21 cellular contexts compared by ENCODE assay signal in genomic region chr17:76805319-76805718, GRCh38.
DNase-seq lines count a peak whose midpoint lies in the region; ATAC-seq, FAIRE-seq and TF ChIP-seq lines count a peak whose summit lies in the region.
"Had no signal": no experiment of that assay in that cellular context is flagged by ENCODE, and none has a peak within 500 bp of the region (broad histone marks: within the 10 kb centered on the region; RNA-seq: fewer than 3 reads in every experiment).

No MANE protein-coding gene starts in this region.

- FAIRE-seq in A549 (lab: Jason Lieb, UNC) = no peak
- FAIRE-seq: pancreas, TTC549 had no signal

- H3K4me3 Mint-ChIP-seq in activated T-helper 1 cell treated with anti-CD3 and anti-CD28 coated beads, Interleukin-12 subunit alpha, Interleukin-12 subunit beta, Interleukin-2, Interleukin-4 antibody, amounts not matched to agents 30 ng/mL and 10 ng/mL and 1 ng/mL, durations not matched to agents 14 hours and 24 hours and 36 hours = no peak overlapping the region
- H3K4me3 Mint-ChIP-seq: CD8-positive, alpha-beta T cell; IgD-negative memory B cell had no signal

- H3K9ac ChIP-seq in fibroblast of lung (ENCODE audit: insufficient read depth, low read length) = no peak overlapping the region

- no peak for TF ChIP-seq POLR2A in A549 (IDR thresholded peaks at IDR 0.05; ENCODE audit: low read length)

- H3K27me3 ChIP-seq in RWPE2 (ENCODE audit: insufficient read depth, poor library complexity, severe bottlenecking) = no peaks in the 10 kb centered on the region
- no peaks in the 10 kb centered on the region for H3K27me3 ChIP-seq in fibroblast of lung (ENCODE audit: control insufficient read depth, insufficient read depth, low read length)
- H3K27me3 ChIP-seq: pancreas, Peyer's patch, upper lobe of right lung had no signal

- no peaks in the 10 kb centered on the region for H3K36me3 ChIP-seq in RWPE2 (ENCODE audit: low read depth)
- no peaks in the 10 kb centered on the region for H3K36me3 ChIP-seq in fibroblast of lung (ENCODE audit: control insufficient read depth, insufficient read depth, low read length)
- H3K36me3 ChIP-seq: pancreas, Peyer's patch, upper lobe of right lung had no signal

- ATAC-seq in A549 = peak in 1 of 2 experiments; percentile 42; a peak in 1 of 6 replicates
- 0 out of 3 replicates have a peak, but pooled peaks have one; percentile 25 for ATAC-seq in RWPE2 (ENCODE audit: low read depth)
- ATAC-seq in GM19397 (IDR thresholded peaks at IDR 0.05; ENCODE audit: unreplicated experiment) = no peak
- ATAC-seq: CD8-positive, alpha-beta T cell; pancreas; upper lobe of right lung had no signal

- H3K4me2 ChIP-seq in A549 = peak overlapping the region; percentile 27; the same call in 1 of the 3 replicates
- H3K4me2 ChIP-seq in fibroblast of lung (ENCODE audit: extremely low read depth, insufficient read depth, low read length) = no peak overlapping the region

- no peak for TF ChIP-seq EP300 in A549 (IDR thresholded peaks at IDR 0.05)

- H3K27ac ChIP-seq in A549 (peak overlapping the region in 1 of 2 experiments; percentile 33; a peak in 1 of 6 replicates), RWPE2 (ENCODE audit: poor library complexity, severe bottlenecking) (no peak overlapping the region), fibroblast of lung (ENCODE audit: insufficient read depth, low read length) (no peak overlapping the region)
- H3K27ac ChIP-seq: pancreas, Peyer's patch, upper lobe of right lung had no signal

- no peak overlapping the region for H3K27ac Mint-ChIP-seq in activated T-helper 1 cell treated with anti-CD3 and anti-CD28 coated beads, Interleukin-12 subunit alpha, Interleukin-12 subunit beta, Interleukin-2, Interleukin-4 antibody, amounts not matched to agents 30 ng/mL and 10 ng/mL and 1 ng/mL, durations not matched to agents 14 hours and 24 hours and 36 hours
- H3K27ac Mint-ChIP-seq: CD8-positive, alpha-beta T cell had no signal

- H3K9me3 ChIP-seq in A549 (0 out of 3 replicates have a peak, but pooled peaks cover 3% of the 10 kb centered on the region), RWPE2 (ENCODE audit: severe bottlenecking) (no peaks in the 10 kb centered on the region), fibroblast of lung (ENCODE audit: control insufficient read depth, insufficient read depth, low read depth, low read length) (no peaks in the 10 kb centered on the region)
- H3K9me3 ChIP-seq: pancreas, Peyer's patch, upper lobe of right lung had no signal

- DNase-seq in A549 (ENCODE audit: low read depth in 1 of 2, low spot score in 1 of 2) (peak in 1 of 2 experiments; percentile 47), GM04504 (ENCODE audit: low read depth) (peak; percentile 32), RWPE2 (ENCODE audit: low spot score) (no peak), fibroblast of lung (ENCODE audit: low read depth in 2 of 2) (peak; percentile 39 to 63), middle frontal gyrus (ENCODE audit: extremely low spot score, low spot score) (no peak), HuH-7 (ENCODE audit: low spot score) (no peak)
- DNase-seq in activated T-helper 1 cell treated with anti-CD3 and anti-CD28 coated beads, Interleukin-12 subunit alpha, Interleukin-12 subunit beta, Interleukin-2, Interleukin-4 antibody, amounts not matched to agents 30 ng/mL and 10 ng/mL and 1 ng/mL, durations not matched to agents 14 hours and 24 hours and 36 hours (ENCODE audit: low spot score) = no peak
- DNase-seq: activated CD4-positive, alpha-beta T cell treated with anti-CD3 and anti-CD28 coated beads for 48 hours; activated CD8-positive, alpha-beta memory T cell treated with anti-CD3 and anti-CD28 coated beads, Interleukin-2, amount 50 U/mL, for 48 hours; CD8-positive, alpha-beta T cell; DMS79 treated with DMSO at 0.1 percent for 48 hours; H7; NCI-H1105 treated with DMSO at 0.1 percent for 48 hours; NCI-H774; pancreas; Peyer's patch; stimulated activated CD4-positive, alpha-beta T cell treated with anti-CD3 and anti-CD28 coated beads, Interleukin-2, amount 100 ng/mL, for 24 hours; upper lobe of right lung had no signal

- no peaks in the 10 kb centered on the region for H3K36me3 Mint-ChIP-seq in activated T-helper 1 cell treated with anti-CD3 and anti-CD28 coated beads, Interleukin-12 subunit alpha, Interleukin-12 subunit beta, Interleukin-2, Interleukin-4 antibody, amounts not matched to agents 30 ng/mL and 10 ng/mL and 1 ng/mL, durations not matched to agents 14 hours and 24 hours and 36 hours (ENCODE audit: low read depth)
- H3K36me3 Mint-ChIP-seq: CD8-positive, alpha-beta T cell had no signal

- intact Hi-C loops in activated T-helper 1 cell treated with anti-CD3 and anti-CD28 coated beads, Interleukin-12 subunit alpha, Interleukin-12 subunit beta, Interleukin-2, Interleukin-4 antibody, amounts not matched to agents 30 ng/mL and 10 ng/mL and 1 ng/mL, durations not matched to agents 14 hours and 24 hours and 36 hours (cut with micrococcal nuclease) = no loop called here

- POLR2A ChIA-PET in A549 (lab: Yijun Ruan, JAX) = interaction anchor here (1.0 kb wide), 1 partner anchor 11 kb away, joined by 4 read pairs; no protein-coding TSS in a partner anchor

- H3K4me1 ChIP-seq in A549 (peaks cover 8% of the 10 kb centered on the region; the same call in 2 of the 3 replicates), RWPE2 (ENCODE audit: insufficient read depth, poor library complexity, severe bottlenecking) (no peaks in the 10 kb centered on the region), fibroblast of lung (ENCODE audit: control insufficient read depth, extremely low read depth, insufficient read depth, low read length) (no peaks in the 10 kb centered on the region)
- H3K4me1 ChIP-seq: pancreas, Peyer's patch, upper lobe of right lung had no signal

- TF ChIP-seq RAD21 in A549 (conservative IDR thresholded peaks at IDR 0.05 in 1 of 2, IDR thresholded peaks at IDR 0.05 in 1 of 2) = no peak

- CTCF ChIA-PET in A549 (lab: Yijun Ruan, JAX) = interaction anchor here (0.8 to 3.6 kb wide), 10 partner anchors 9 to 263 kb away, joined by 3 to 21 read pairs (median 4); partner anchors contain the start of gene MGAT5B

- H3K27me3 Mint-ChIP-seq in activated T-helper 1 cell treated with anti-CD3 and anti-CD28 coated beads, Interleukin-12 subunit alpha, Interleukin-12 subunit beta, Interleukin-2, Interleukin-4 antibody, amounts not matched to agents 30 ng/mL and 10 ng/mL and 1 ng/mL, durations not matched to agents 14 hours and 24 hours and 36 hours (ENCODE audit: insufficient read depth) = no peaks in the 10 kb centered on the region
- H3K27me3 Mint-ChIP-seq: IgD-negative memory B cell had no signal

- H3K4me3 ChIP-seq in A549 (no peak overlapping the region), RWPE2 (ENCODE audit: severe bottlenecking) (no peak overlapping the region), fibroblast of lung (replicated peaks in 1 of 4; ENCODE audit: control extremely low read depth in 1 of 4, insufficient read depth in 1 of 4, low read depth in 3 of 4, low read length in 4 of 4) (no peak overlapping the region)
- H3K4me3 ChIP-seq: pancreas, Peyer's patch, upper lobe of right lung had no signal

- no peaks in the 10 kb centered on the region for H3K9me3 Mint-ChIP-seq in activated T-helper 1 cell treated with anti-CD3 and anti-CD28 coated beads, Interleukin-12 subunit alpha, Interleukin-12 subunit beta, Interleukin-2, Interleukin-4 antibody, amounts not matched to agents 30 ng/mL and 10 ng/mL and 1 ng/mL, durations not matched to agents 14 hours and 24 hours and 36 hours
- H3K9me3 Mint-ChIP-seq: CD8-positive, alpha-beta T cell; IgD-negative memory B cell had no signal

- no peak for TF ChIP-seq CTCF in A549 (IDR thresholded peaks at IDR 0.05)
- no peak for TF ChIP-seq CTCF in RWPE2 (IDR thresholded peaks at IDR 0.05; ENCODE audit: poor library complexity, severe bottlenecking)
- no peak for TF ChIP-seq CTCF in fibroblast of lung (conservative IDR thresholded peaks at IDR 0.05 in 1 of 2, IDR thresholded peaks at IDR 0.05 in 1 of 2; ENCODE audit: low read depth in 1 of 2, low read length in 2 of 2)

- no peaks in the 10 kb centered on the region for H4K20me1 ChIP-seq in fibroblast of lung (ENCODE audit: control insufficient read depth, extremely low read depth, insufficient read depth, low read length)

- WGBS in A549 (ENCODE audit: missing lambda C conversion rate) = 60% methylated on average over 9 of the region's 9 CpGs

- H3K79me2 ChIP-seq in fibroblast of lung (ENCODE audit: control insufficient read depth, insufficient read depth, low read length) = no peaks in the 10 kb centered on the region

- no peak overlapping the region for H2AFZ ChIP-seq in fibroblast of lung (ENCODE audit: low read length)

- H3K4me1 Mint-ChIP-seq in activated T-helper 1 cell treated with anti-CD3 and anti-CD28 coated beads, Interleukin-12 subunit alpha, Interleukin-12 subunit beta, Interleukin-2, Interleukin-4 antibody, amounts not matched to agents 30 ng/mL and 10 ng/mL and 1 ng/mL, durations not matched to agents 14 hours and 24 hours and 36 hours (ENCODE audit: low read depth) = no peaks in the 10 kb centered on the region
- H3K4me1 Mint-ChIP-seq: IgD-negative memory B cell had no signal

TF ChIP-seq in A549, 52 proteins besides CTCF, POLR2A, EP300 and RAD21 (continues in another document):
- TF ChIP-seq SREBF2 (IDR thresholded peaks at IDR 0.05) (no peak), MAFK (IDR thresholded peaks at IDR 0.05; ENCODE audit: partially characterized antibody) (no peak), MAZ (IDR thresholded peaks at IDR 0.05; ENCODE audit: borderline replicate concordance, low read depth, low read length) (no peak), SMC3 (IDR thresholded peaks at IDR 0.05) (no peak), CEBPB (IDR thresholded peaks at IDR 0.05) (no peak), FOSL2 (IDR thresholded peaks at IDR 0.05) (no peak), FOSL2 (CRISPR knock-in tag; IDR thresholded peaks at IDR 0.05) (no peak), GATA3 (IDR thresholded peaks at IDR 0.05; ENCODE audit: borderline replicate concordance) (no peak), HOXA7 (CRISPR knock-in tag; IDR thresholded peaks at IDR 0.05) (no peak), MYC (IDR thresholded peaks at IDR 0.05; ENCODE audit: borderline replicate concordance, low read length) (no peak), HEYL (CRISPR knock-in tag; IDR thresholded peaks at IDR 0.05) (no peak), ZC3H11A (IDR thresholded peaks at IDR 0.05) (no peak), BCL3 (IDR thresholded peaks at IDR 0.05) (no peak), JUNB (IDR thresholded peaks at IDR 0.05) (no peak), TP53 (CRISPR knock-in tag; IDR thresholded peaks at IDR 0.05) (no peak)

Comparison
In these comparisons a context has a peak if more than half of its experiments do, and no peak if none do; other contexts are left out.
1. DNase-seq: peak in GM04504 (single experiment) and fibroblast of lung (2 of 2); none in RWPE2 (single experiment), activated T-helper 1 cell treated with anti-CD3 and anti-CD28 coated beads, Interleukin-12 subunit alpha, Interleukin-12 subunit beta, Interleukin-2, Interleukin-4 antibody, amounts not matched to agents 30 ng/mL and 10 ng/mL and 1 ng/mL, durations not matched to agents 14 hours and 24 hours and 36 hours (single experiment), middle frontal gyrus (single experiment) and HuH-7 (single experiment).